ENCODE assay signal across 20 cellular contexts in the genomic region with DNA sequence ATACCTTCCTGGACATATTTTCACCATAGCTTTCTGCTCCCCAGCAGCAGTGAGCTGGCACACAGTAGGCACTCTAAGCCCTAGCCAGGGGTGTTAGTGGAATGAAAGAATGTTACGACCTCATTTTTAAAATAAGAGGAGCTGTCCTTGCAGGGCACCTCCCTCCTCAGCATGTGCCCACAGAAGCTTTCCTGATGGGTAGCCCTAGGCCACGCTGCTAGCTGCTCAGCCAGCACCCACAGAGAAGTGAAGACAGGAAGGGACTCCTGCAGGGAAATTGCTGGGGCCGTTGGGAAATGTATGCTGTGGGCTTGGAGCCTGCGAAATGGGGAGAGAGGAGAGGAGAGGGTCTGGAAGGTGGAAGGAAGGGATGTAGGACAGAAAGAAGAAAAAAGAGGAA.
DNase-seq lines count a peak whose midpoint lies in the region; TF ChIP-seq lines count a peak whose summit lies in the region.
"Had no signal": no experiment of that assay in that cellular context is flagged by ENCODE, and none has a peak within 500 bp of the region (broad histone marks: within the 10 kb centered on the region; RNA-seq: fewer than 3 reads in every experiment).

No MANE protein-coding gene starts in this region.

- no peaks in the 10 kb centered on the region for H3K9me2 ChIP-seq in MM.1S (replicated peaks; ENCODE audit: insufficient read depth, low read length)

- H3K27ac ChIP-seq in BLaER1 (no peak overlapping the region), MM.1S (ENCODE audit: low read length) (no peak overlapping the region), endodermal cell (ENCODE audit: low read depth, low read length) (no peak overlapping the region)
- H3K27ac ChIP-seq: 22Rv1; A549; BLaER1 treated with 17β-estradiol and CSF1 and Interleukin-3, amounts not matched to agents 10 nM and 100 nM had no signal

- H3K27ac Mint-ChIP-seq in endodermal cell = peak overlapping the region; percentile 10
- peak overlapping the region; percentile 76 for H3K27ac Mint-ChIP-seq in neural crest cell (ENCODE audit: unreplicated experiment)
- H3K27ac Mint-ChIP-seq: CD8-positive, alpha-beta T cell; IgD-negative memory B cell had no signal

- H3K9ac ChIP-seq in BLaER1 = no peak overlapping the region
- H3K9ac ChIP-seq in MM.1S (ENCODE audit: low read length) = no peak overlapping the region
- H3K9ac ChIP-seq in endodermal cell (ENCODE audit: extremely low read depth, low read length, poor library complexity, severe bottlenecking) = no peak overlapping the region
- H3K9ac ChIP-seq: BLaER1 treated with 17β-estradiol and CSF1 and Interleukin-3, amounts not matched to agents 10 nM and 100 nM had no signal

- H3K27me3 Mint-ChIP-seq in endodermal cell (ENCODE audit: insufficient read depth) = peaks cover 7% of the 10 kb centered on the region
- H3K27me3 Mint-ChIP-seq in neural crest cell (ENCODE audit: low read depth) = peaks cover 9% of the 10 kb centered on the region

- H3F3A ChIP-seq in MM.1S (ENCODE audit: insufficient read depth, low read length) = peaks cover 10% of the 10 kb centered on the region

- H3K4me1 ChIP-seq in BLaER1 (peaks cover 7% of the 10 kb centered on the region), MM.1S (ENCODE audit: low read length) (peaks cover 41% of the 10 kb centered on the region), endodermal cell (ENCODE audit: control insufficient read depth, insufficient read depth, low read length) (no peaks in the 10 kb centered on the region)
- H3K4me1 ChIP-seq: A549, HAP-1 had no signal

- DNase-seq in MM.1S (no peak), endodermal cell (no peak), neural crest cell (ENCODE audit: low read depth, low spot score) (no peak), NCI-H82 (lab: John Stamatoyannopoulos, UW) (no peak), DMS153 (lab: John Stamatoyannopoulos, UW) (no peak), GF-D8 (lab: John Stamatoyannopoulos, UW) (no peak), NCI-H187 treated with DMSO at 0.1 percent for 48 hours (lab: John Stamatoyannopoulos, UW) (no peak)
- DNase-seq: Calu3; CD8-positive, alpha-beta T cell; DMS53; DND-41; EL; GOT3; KBM-7 had no signal

- TF ChIP-seq CTCF in MM.1S (IDR thresholded peaks at IDR 0.05; ENCODE audit: low read length) = no peak
- TF ChIP-seq CTCF in endodermal cell (conservative IDR thresholded peaks at IDR 0.05) = no peak
- no peak for TF ChIP-seq CTCF in neural crest cell (conservative IDR thresholded peaks at IDR 0.05)

- H4K20me1 ChIP-seq in BLaER1 = no peaks in the 10 kb centered on the region
- no peaks in the 10 kb centered on the region for H4K20me1 ChIP-seq in MM.1S (ENCODE audit: insufficient read depth, low read length)
- H4K20me1 ChIP-seq: BLaER1 treated with 17β-estradiol and CSF1 and Interleukin-3, amounts not matched to agents 10 nM and 100 nM had no signal

- 0 out of 2 replicates have a peak overlapping the region, but pooled peaks have one; percentile 48 for H3K4me2 ChIP-seq in BLaER1
- no peak overlapping the region for H3K4me2 ChIP-seq in MM.1S (ENCODE audit: low read depth, low read length)
- H3K4me2 ChIP-seq: A549 had no signal

- peak overlapping the region; percentile 20; the same call in 1 of the 2 replicates for H2AFZ ChIP-seq in MM.1S (ENCODE audit: low read length)

- no peak overlapping the region for H3K4me3 ChIP-seq in BLaER1
- no peak overlapping the region for H3K4me3 ChIP-seq in MM.1S (ENCODE audit: low read length)
- no peak overlapping the region for H3K4me3 ChIP-seq in endodermal cell (ENCODE audit: low read length)
- H3K4me3 ChIP-seq: A549; BLaER1 treated with 17β-estradiol and CSF1 and Interleukin-3, amounts not matched to agents 10 nM and 100 nM; HAP-1 had no signal

- H3K27me3 ChIP-seq in BLaER1 (no peaks in the 10 kb centered on the region), MM.1S (replicated peaks; ENCODE audit: insufficient read depth, low read length) (no peaks in the 10 kb centered on the region), endodermal cell (ENCODE audit: control insufficient read depth, insufficient read depth, low read length, poor library complexity, severe bottlenecking) (no peaks in the 10 kb centered on the region)
- H3K27me3 ChIP-seq: BLaER1 treated with 17β-estradiol and CSF1 and Interleukin-3, amounts not matched to agents 10 nM and 100 nM had no signal

- no peak overlapping the region for H3K4me3 Mint-ChIP-seq in endodermal cell
- no peak overlapping the region for H3K4me3 Mint-ChIP-seq in neural crest cell
- H3K4me3 Mint-ChIP-seq: CD8-positive, alpha-beta T cell; IgD-negative memory B cell had no signal

- no peaks in the 10 kb centered on the region for H3K9me3 Mint-ChIP-seq in endodermal cell
- H3K9me3 Mint-ChIP-seq in neural crest cell = no peaks in the 10 kb centered on the region
- H3K9me3 Mint-ChIP-seq: CD8-positive, alpha-beta T cell; IgD-negative memory B cell had no signal

- no peaks in the 10 kb centered on the region for H3K79me2 ChIP-seq in MM.1S (ENCODE audit: low read length)

- H3K9me3 ChIP-seq in BLaER1 = no peaks in the 10 kb centered on the region
- no peaks in the 10 kb centered on the region for H3K9me3 ChIP-seq in MM.1S (replicated peaks; ENCODE audit: insufficient read depth, low read length)
- no peaks in the 10 kb centered on the region for H3K9me3 ChIP-seq in endodermal cell (ENCODE audit: control insufficient read depth, low read length)
- H3K9me3 ChIP-seq: A549; BLaER1 treated with 17β-estradiol and CSF1 and Interleukin-3, amounts not matched to agents 10 nM and 100 nM; HAP-1 had no signal

- 72 to 81% methylated on average over 3 to 4 of the region's 4 CpGs for WGBS in endodermal cell (ENCODE audit: insufficient coverage in 1 of 2, insufficient read length in 1 of 2), 2 experiments

- peaks cover 9% of the 10 kb centered on the region for H3K4me1 Mint-ChIP-seq in endodermal cell
- H3K4me1 Mint-ChIP-seq in neural crest cell = peaks cover 23% of the 10 kb centered on the region
- H3K4me1 Mint-ChIP-seq: IgD-negative memory B cell had no signal

- H3K36me3 ChIP-seq in BLaER1 (no peaks in the 10 kb centered on the region), MM.1S (replicated peaks; ENCODE audit: insufficient read depth, low read length) (no peaks in the 10 kb centered on the region), endodermal cell (ENCODE audit: control insufficient read depth, insufficient read depth, low read length) (no peaks in the 10 kb centered on the region)
- H3K36me3 ChIP-seq: BLaER1 treated with 17β-estradiol and CSF1 and Interleukin-3, amounts not matched to agents 10 nM and 100 nM; HAP-1 had no signal

- H3K36me3 Mint-ChIP-seq in endodermal cell (ENCODE audit: low read depth) = no peaks in the 10 kb centered on the region
- no peaks in the 10 kb centered on the region for H3K36me3 Mint-ChIP-seq in neural crest cell (ENCODE audit: low read depth)
- H3K36me3 Mint-ChIP-seq: CD8-positive, alpha-beta T cell; IgD-negative memory B cell had no signal
